1 cellular context compared by ENCODE assay signal in genomic region chr2:39431592-39432316, GRCh38.
TF ChIP-seq lines count a peak whose summit lies in the region.

No MANE protein-coding gene starts in this region.

TF ChIP-seq in IMR-90, 13 proteins besides CTCF, POLR2A, EP300 and RAD21 (continued from another document):
- TF ChIP-seq ELK1 (IDR thresholded peaks at IDR 0.05; ENCODE audit: borderline replicate concordance, low read depth, low read length) = no peak
